ENCODE assay signal across 8 cellular contexts in genomic region chr6:42050897-42051653, GRCh38. TPM values are rescaled to one million over a fixed set of nuclear protein-coding genes. Genes with fewer than 3 reads are reported as not detected.
DNase-seq lines count a peak whose midpoint lies in the region; ATAC-seq and TF ChIP-seq lines count a peak whose summit lies in the region.

No MANE protein-coding gene starts in this region.

- no peak for TF ChIP-seq POLR2A in upper lobe of left lung (IDR thresholded peaks at IDR 0.05)

- TF ChIP-seq EP300 in upper lobe of left lung (IDR thresholded peaks at IDR 0.05), result no peak

- H3K27me3 ChIP-seq in lower lobe of right lung (ENCODE audit: low read depth) (no peaks in the 10 kb centered on the region), upper lobe of left lung (no peaks in the 10 kb centered on the region)

- no peaks in the 10 kb centered on the region for H3K9me3 Mint-ChIP-seq in activated naive CD4-positive, alpha-beta T cell treated with anti-CD3 and anti-CD28 coated beads, Interleukin-2, amount 10 ng/mL, durations not matched to agents 7 days and 5 days

- CTCF ChIA-PET in activated naive CD4-positive, alpha-beta T cell treated with anti-CD3 and anti-CD28 coated beads, Interleukin-2, amount 10 ng/mL, durations not matched to agents 7 days and 5 days (lab: Charles Lee), result interaction anchor here (1.0 to 4.5 kb wide), 8 partner anchors 10 to 368 kb away, joined by 3 to 21 read pairs (median 5); partner anchors contain the start of genes BYSL, MED20 and TOMM6

- in situ Hi-C loops in astrocyte of the spinal cord (cut with HindIII; ENCODE audit: low sequenced_read_pairs), result no loop called here

- WGBS in upper lobe of left lung, 2 donors, result 18 to 25% methylated on average over 15 of the region's 15 CpGs

- DNase-seq in activated naive CD4-positive, alpha-beta T cell treated with anti-CD3 and anti-CD28 coated beads, Interleukin-2, amount 10 ng/mL, durations not matched to agents 7 days and 5 days, result peak; percentile 38
- no peak for DNase-seq in activated naive CD4-positive, alpha-beta T cell treated with anti-CD3 and anti-CD28 coated beads, Interleukin-2, amount 50 U/mL, for 16 hours
- DNase-seq in astrocyte of the spinal cord (ENCODE audit: low read depth, low spot score) (no peak), lower lobe of right lung (no peak), upper lobe of left lung (no peak), NCI-H1417 treated with DMSO at 0.1 percent for 48 hours (lab: John Stamatoyannopoulos, UW) (no peak), NCI-H1694 (lab: John Stamatoyannopoulos, UW) (no peak)

- intact Hi-C loops in lower lobe of right lung (cut with DNase I), result no loop called here

- H3K4me1 Mint-ChIP-seq in activated naive CD4-positive, alpha-beta T cell treated with anti-CD3 and anti-CD28 coated beads, Interleukin-2, amount 10 ng/mL, durations not matched to agents 7 days and 5 days, result peaks cover 71% of the 10 kb centered on the region

- H3K4me1 ChIP-seq in lower lobe of right lung (peaks cover 47% of the 10 kb centered on the region), upper lobe of left lung (peaks cover 37 to 60% (median 44%) of the 10 kb centered on the region in 4 donors)

- peaks cover 55% of the 10 kb centered on the region for H3K36me3 Mint-ChIP-seq in activated naive CD4-positive, alpha-beta T cell treated with anti-CD3 and anti-CD28 coated beads, Interleukin-2, amount 10 ng/mL, durations not matched to agents 7 days and 5 days

- TF ChIP-seq CTCF in astrocyte of the spinal cord (IDR thresholded peaks at IDR 0.05; ENCODE audit: low read depth, low read length), result no peak
- no peak for TF ChIP-seq CTCF in lower lobe of right lung (IDR thresholded peaks at IDR 0.05)
- TF ChIP-seq CTCF in upper lobe of left lung (IDR thresholded peaks at IDR 0.05), result no peak

- H3K4me3 ChIP-seq in astrocyte of the spinal cord (ENCODE audit: low read depth, low read length) (peak overlapping the region; percentile 83), lower lobe of right lung (peak overlapping the region; percentile 74), upper lobe of left lung (peak overlapping the region; percentile 33 to 92 (median 62))

- H3K27ac ChIP-seq in lower lobe of right lung (peak overlapping the region; percentile 90), upper lobe of left lung (peak overlapping the region; percentile 86 to 98 (median 90))

- H3K9me3 ChIP-seq in lower lobe of right lung (no peaks in the 10 kb centered on the region), upper lobe of left lung (no peaks in the 10 kb centered on the region)

- no peaks in the 10 kb centered on the region for H3K27me3 Mint-ChIP-seq in activated naive CD4-positive, alpha-beta T cell treated with anti-CD3 and anti-CD28 coated beads, Interleukin-2, amount 10 ng/mL, durations not matched to agents 7 days and 5 days

- H3K36me3 ChIP-seq in lower lobe of right lung (peaks cover 43% of the 10 kb centered on the region), upper lobe of left lung (peaks cover 7 to 39% (median 26%) of the 10 kb centered on the region in 4 donors)

- H3K4me3 Mint-ChIP-seq in activated naive CD4-positive, alpha-beta T cell treated with anti-CD3 and anti-CD28 coated beads, Interleukin-2, amount 10 ng/mL, durations not matched to agents 7 days and 5 days, result peak overlapping the region; percentile 97

- ATAC-seq in lower lobe of right lung (no peak), upper lobe of left lung (ENCODE audit: low FRiP score in 2 of 2) (no peak), HG03460 (IDR thresholded peaks at IDR 0.05; ENCODE audit: unreplicated experiment) (no peak)

- H3K27ac Mint-ChIP-seq in activated naive CD4-positive, alpha-beta T cell treated with anti-CD3 and anti-CD28 coated beads, Interleukin-2, amount 10 ng/mL, durations not matched to agents 7 days and 5 days, result peak overlapping the region; percentile 98

RNA-seq across cellular contexts. Expression of gene TAF8, which starts 0.8 kb away (rescaled TPM):
- total RNA-seq in lower lobe of right lung (35.1 TPM), upper lobe of left lung (10 to 100 TPM; 23.0 to 67.1 (median 34.4) TPM)
